Comparison of ENCODE assay signal across 16 cellular contexts in genomic region chr13:89969996-89970709, GRCh38.
DNase-seq lines count a peak whose midpoint lies in the region; ATAC-seq and TF ChIP-seq lines count a peak whose summit lies in the region.
"Had no signal": no experiment of that assay in that cellular context is flagged by ENCODE, and none has a peak within 500 bp of the region (broad histone marks: within the 10 kb centered on the region; RNA-seq: fewer than 3 reads in every experiment).

No MANE protein-coding gene starts in this region.

- no peak overlapping the region for H3K27ac ChIP-seq in PC-3 (ENCODE audit: low read length)

- no peak for TF ChIP-seq CTCF in AG10803 (conservative IDR thresholded peaks at IDR 0.05; ENCODE audit: low read length)
- no peak for TF ChIP-seq CTCF in PC-3 (conservative IDR thresholded peaks at IDR 0.05; ENCODE audit: low read depth, low read length)
- no peak for TF ChIP-seq CTCF in choroid plexus epithelial cell (conservative IDR thresholded peaks at IDR 0.05; ENCODE audit: low read depth, low read length)
- no peak for TF ChIP-seq CTCF in BE2C (IDR thresholded peaks at IDR 0.05; ENCODE audit: low read depth, low read length)

- H4K20me1 ChIP-seq in PC-3 (ENCODE audit: low read length) = no peaks in the 10 kb centered on the region

- CTCF ChIA-PET in PC-3 (lab: Charles Lee) = no interaction called here

- no peak overlapping the region for H3K9ac ChIP-seq in PC-3 (ENCODE audit: low read length)

- H3F3A ChIP-seq in PC-3 (ENCODE audit: low read length, unreplicated experiment) = no peaks in the 10 kb centered on the region

- H3K79me2 ChIP-seq in PC-3 (ENCODE audit: low read length) = no peaks in the 10 kb centered on the region

- no TSS peak for BruUV-seq in PC-3 (replicated peaks; lab: Mats Ljungman, UMichigan)

- no peak overlapping the region for H3K4me2 ChIP-seq in PC-3 (ENCODE audit: low read length)

- H3K4me1 ChIP-seq in PC-3 (ENCODE audit: insufficient read depth, low read length) = no peaks in the 10 kb centered on the region
- H3K4me1 ChIP-seq in BE2C = no peaks in the 10 kb centered on the region

- ATAC-seq in PC-3 (no peak), left lobe of liver (no peak)

- POLR2A ChIA-PET in PC-3 (lab: Charles Lee; ENCODE audit: unreplicated experiment) = interaction anchor here (0.5 kb wide), 1 partner anchor 624 kb away, joined by 4 read pairs; no protein-coding TSS in a partner anchor

- no peaks in the 10 kb centered on the region for H3K9me3 ChIP-seq in PC-3 (ENCODE audit: low read length)
- no peaks in the 10 kb centered on the region for H3K9me3 ChIP-seq in BE2C

- H3K36me3 ChIP-seq in PC-3 (ENCODE audit: low read depth, low read length) (no peaks in the 10 kb centered on the region), BE2C (no peaks in the 10 kb centered on the region)

- DNase-seq in AG10803 (ENCODE audit: low read depth) (peak; percentile 11), PC-3 (peak; percentile 2), choroid plexus epithelial cell (ENCODE audit: low read depth) (peak; percentile 71), myocyte (ENCODE audit: low read depth) (peak; percentile 1), left lobe of liver (ENCODE audit: low spot score) (no peak), BE2C (no peak), NCI-H2029 (lab: John Stamatoyannopoulos, UW) (no peak)
- no peak for DNase-seq in activated CD4-positive, alpha-beta T cell treated with anti-CD3 and anti-CD28 coated beads, Interleukin-2, amount 50 U/mL, for 4 hours
- DNase-seq: AML-193; CD4-positive, CD25-positive, alpha-beta regulatory T cell; H7; Karpas-422; NCI-H1417 treated with DMSO at 0.1 percent for 48 hours; NCI-H2029 treated with DMSO at 0.1 percent for 48 hours; NCI-H510A treated with DMSO at 0.1 percent for 48 hours; SHP77 treated with DMSO at 0.1 percent for 48 hours had no signal

- H3K9me2 ChIP-seq in PC-3 (replicated peaks; ENCODE audit: low read length) = no peaks in the 10 kb centered on the region

- H3K4me3 ChIP-seq in AG10803 (ENCODE audit: low read length) (no peak overlapping the region), PC-3 (ENCODE audit: low read length) (no peak overlapping the region), choroid plexus epithelial cell (ENCODE audit: low read depth, low read length) (no peak overlapping the region), BE2C (ENCODE audit: low read depth, low read length) (no peak overlapping the region)

- H2AFZ ChIP-seq in PC-3 (ENCODE audit: low read length) = no peak overlapping the region

- intact Hi-C loops in PC-3 (cut with micrococcal nuclease) = no loop called here

- H3K27me3 ChIP-seq in PC-3 (ENCODE audit: low read length) (no peaks in the 10 kb centered on the region), BE2C (no peaks in the 10 kb centered on the region)

Comparison
In these comparisons a context has a peak if more than half of its experiments do, and no peak if none do; other contexts are left out.
1. DNase-seq: peak in AG10803 (single experiment), PC-3 (single experiment), choroid plexus epithelial cell (single experiment) and myocyte (single experiment); none in left lobe of liver (single experiment), activated CD4-positive, alpha-beta T cell treated with anti-CD3 and anti-CD28 coated beads, Interleukin-2, amount 50 U/mL, for 4 hours (0 of 2), BE2C (single experiment) and NCI-H2029 (single experiment).